26 cellular contexts compared by ENCODE assay signal in genomic region chr12:130351331-130351730, GRCh38. TPM values are rescaled to one million over a fixed set of nuclear protein-coding genes. Genes with fewer than 3 reads are reported as not detected.
DNase-seq lines count a peak whose midpoint lies in the region; ATAC-seq and TF ChIP-seq lines count a peak whose summit lies in the region.
"Had no signal": no experiment of that assay in that cellular context is flagged by ENCODE, and none has a peak within 500 bp of the region (broad histone marks: within the 10 kb centered on the region; RNA-seq: fewer than 3 reads in every experiment).

No MANE protein-coding gene starts in this region.

- no peaks in the 10 kb centered on the region for H3K79me2 ChIP-seq in hepatocyte

- H3K4me3 ChIP-seq in hepatocyte, result no peak overlapping the region
- H3K4me3 ChIP-seq: GM23338 had no signal

- no peak overlapping the region for H3K4me3 Mint-ChIP-seq in natural killer cell treated with Interleukin-12 subunit alpha and Interleukin-12 subunit beta and Interleukin-15 and Interleukin-18, amount 100 ng/mL, for 72 hours
- H3K4me3 Mint-ChIP-seq: CD4-positive, CD25-positive, alpha-beta regulatory T cell; GM23338 had no signal

- no peaks in the 10 kb centered on the region for H3K4me1 Mint-ChIP-seq in natural killer cell treated with Interleukin-12 subunit alpha and Interleukin-12 subunit beta and Interleukin-15 and Interleukin-18, amount 100 ng/mL, for 72 hours (ENCODE audit: low read depth in 2 of 2)
- H3K4me1 Mint-ChIP-seq: GM23338 had no signal

- no peak for TF ChIP-seq CTCF in hepatocyte (IDR thresholded peaks at IDR 0.05; ENCODE audit: poor library complexity)

- H3K36me3 ChIP-seq in hepatocyte (replicated peaks; ENCODE audit: insufficient read depth, low read depth), result no peaks in the 10 kb centered on the region

- no peak overlapping the region for H3K4me2 ChIP-seq in hepatocyte
- H3K4me2 ChIP-seq: GM23338, KMS-11 had no signal

- H3K9me3 Mint-ChIP-seq in natural killer cell treated with Interleukin-12 subunit alpha and Interleukin-12 subunit beta and Interleukin-15 and Interleukin-18, amount 100 ng/mL, for 72 hours, result peaks cover 4% of the 10 kb centered on the region

- peaks cover 15% of the 10 kb centered on the region for H3K27me3 ChIP-seq in hepatocyte

- H3K27ac ChIP-seq in hepatocyte, result peak overlapping the region; percentile 33
- H3K27ac ChIP-seq: KMS-11 had no signal

- no peaks in the 10 kb centered on the region for H3K9me2 ChIP-seq in hepatocyte (replicated peaks; ENCODE audit: insufficient read depth)

- no peak overlapping the region for H3K27ac Mint-ChIP-seq in natural killer cell treated with Interleukin-12 subunit alpha and Interleukin-12 subunit beta and Interleukin-15 and Interleukin-18, amount 100 ng/mL, for 72 hours
- H3K27ac Mint-ChIP-seq: CD4-positive, CD25-positive, alpha-beta regulatory T cell; GM23338 had no signal

- peaks cover 25 to 27% of the 10 kb centered on the region in 2 donors for H3K27me3 Mint-ChIP-seq in natural killer cell treated with Interleukin-12 subunit alpha and Interleukin-12 subunit beta and Interleukin-15 and Interleukin-18, amount 100 ng/mL, for 72 hours

- 41% methylated on average over 5 of the region's 5 CpGs for WGBS in hepatocyte (ENCODE audit: low lambda C conversion rate, missing lambda C conversion rate)

- H2AFZ ChIP-seq in hepatocyte, result no peak overlapping the region
- H2AFZ ChIP-seq: GM23338 had no signal

- no peaks in the 10 kb centered on the region for H4K20me1 ChIP-seq in hepatocyte (ENCODE audit: insufficient read depth, poor library complexity, severe bottlenecking)

- H3K4me1 ChIP-seq in hepatocyte (ENCODE audit: insufficient read depth), result no peaks in the 10 kb centered on the region

- H3K36me3 Mint-ChIP-seq in natural killer cell treated with Interleukin-12 subunit alpha and Interleukin-12 subunit beta and Interleukin-15 and Interleukin-18, amount 100 ng/mL, for 72 hours, result no peaks in the 10 kb centered on the region
- H3K36me3 Mint-ChIP-seq: CD4-positive, CD25-positive, alpha-beta regulatory T cell had no signal

- DNase-seq in LoVo (ENCODE audit: low spot score) (peak; percentile 65), SW480 (ENCODE audit: low spot score) (peak; percentile 8), hepatocyte (ENCODE audit: low spot score) (peak; percentile 62), COLO668 (lab: John Stamatoyannopoulos, UW; ENCODE audit: unreplicated experiment) (no peak)
- no peak for DNase-seq in stimulated activated CD4-positive, alpha-beta T cell treated with anti-CD3 and anti-CD28 coated beads, Interleukin-2, amount 100 ng/mL, for 24 hours
- DNase-seq in natural killer cell treated with Interleukin-12 subunit alpha and Interleukin-12 subunit beta and Interleukin-15 and Interleukin-18, amount 100 ng/mL, for 72 hours (ENCODE audit: low spot score), result no peak
- DNase-seq: CD4-positive, CD25-positive, alpha-beta regulatory T cell; COR-L47; DMS 273 treated with DMSO at 0.1 percent for 48 hours; HCEC 1CT; IMR-90; NCI-H1694; NCI-H2081 treated with DMSO at 0.1 percent for 48 hours; NCI-H2171 treated with DMSO at 0.1 percent for 48 hours; NCI-H524 treated with DMSO at 0.1 percent for 48 hours; PC-3; RPMI8226; SIG-M5; T-helper 1 cell had no signal

- no peaks in the 10 kb centered on the region for H3K9me3 ChIP-seq in hepatocyte (ENCODE audit: low read depth)

- no peak for ATAC-seq in natural killer cell treated with Interleukin-12 subunit alpha and Interleukin-12 subunit beta and Interleukin-15 and Interleukin-18, amount 100 ng/mL, for 72 hours
- no peak for ATAC-seq in HG03159 (IDR thresholded peaks at IDR 0.05; ENCODE audit: unreplicated experiment)
- ATAC-seq: GM23338, PC-3, SK-N-SH treated with all-trans-retinoic acid at 6 μM for 48 hours had no signal

RNA-seq across cellular contexts. Expression of gene PIWIL1, which starts 13.6 kb away (rescaled TPM):
- not detected in 2 replicates for total RNA-seq in hepatocyte
- not detected in 2 replicates for polyA plus RNA-seq in hepatocyte
- not detected for total RNA-seq in natural killer cell treated with Interleukin-12 subunit alpha and Interleukin-12 subunit beta and Interleukin-15 and Interleukin-18, amount 100 ng/mL, for 72 hours
- total RNA-seq: A673; CD4-positive, CD25-positive, alpha-beta regulatory T cell; GM23338; IMR-90; M059J; PC-3 had no signal
- polyA plus RNA-seq: BJ; CD4-positive, CD25-positive, alpha-beta regulatory T cell; GM23338; IMR-90 had no signal

Comparison
In these comparisons a context has a peak if more than half of its experiments do, and no peak if none do; other contexts are left out.
1. DNase-seq: peak in LoVo (single experiment), SW480 (single experiment) and hepatocyte (single experiment); none in COLO668 (single experiment), stimulated activated CD4-positive, alpha-beta T cell treated with anti-CD3 and anti-CD28 coated beads, Interleukin-2, amount 100 ng/mL, for 24 hours (0 of 2) and natural killer cell treated with Interleukin-12 subunit alpha and Interleukin-12 subunit beta and Interleukin-15 and Interleukin-18, amount 100 ng/mL, for 72 hours (single experiment).